Comparison of ENCODE assay signal across 8 cellular contexts in genomic region chr1:22710688-22711024, GRCh38. TPM values are rescaled to one million over a fixed set of nuclear protein-coding genes. Genes with fewer than 3 reads are reported as not detected.
A peak's percentile ranks its signal among the peaks of the same experiment; 100 is the strongest.
DNase-seq lines count a peak whose midpoint lies in the region; ATAC-seq and TF ChIP-seq lines count a peak whose summit lies in the region.

Gene EPHB2 (plus strand): TSS chr1:22710839. CDS start chr1:22710983, 144 bp downstream.

- H3K4me1 Mint-ChIP-seq in activated naive CD8-positive, alpha-beta T cell treated with anti-CD3 and anti-CD28 coated beads for 36 hours, result peaks cover 5% of the 10 kb centered on the region
- peaks cover 24% of the 10 kb centered on the region for H3K4me1 Mint-ChIP-seq in progenitor cell of endocrine pancreas (ENCODE audit: low read depth)

- peaks cover 0 to 38% (median 8%) of the 10 kb centered on the region in 9 donors for H3K4me1 ChIP-seq in heart right ventricle

- ATAC-seq in heart right ventricle, result peak in 5 of 8 donors; percentile 16 to 82 (median 33)
- ATAC-seq in GM18909 (IDR thresholded peaks at IDR 0.05; ENCODE audit: poor library complexity, unreplicated experiment), result no peak
- no peak for ATAC-seq in HG03571 (IDR thresholded peaks at IDR 0.05; ENCODE audit: unreplicated experiment)

- H3K27ac ChIP-seq in heart right ventricle, result peak within 1 kb of the TSS in 1 of 10 donors; percentile 6

- H3K36me3 Mint-ChIP-seq in activated naive CD8-positive, alpha-beta T cell treated with anti-CD3 and anti-CD28 coated beads for 36 hours, result no peaks in the 10 kb centered on the region
- peaks cover 3% of the 10 kb centered on the region for H3K36me3 Mint-ChIP-seq in progenitor cell of endocrine pancreas (ENCODE audit: insufficient read depth)

- peak; percentile 45 to 59 for DNase-seq in NCI-H2081 (lab: John Stamatoyannopoulos, UW)
- no peak for DNase-seq in NCI-H2081 treated with DMSO at 0.1 percent for 48 hours (lab: John Stamatoyannopoulos, UW)
- DNase-seq in NCI-H1105 treated with DMSO at 0.1 percent for 48 hours (lab: John Stamatoyannopoulos, UW), result peak; percentile 52
- DNase-seq in activated naive CD8-positive, alpha-beta T cell treated with anti-CD3 and anti-CD28 coated beads for 36 hours, result peak; percentile 48
- peak in 1 of 2 donors; percentile 57 for DNase-seq in heart right ventricle
- peak; percentile 42 for DNase-seq in progenitor cell of endocrine pancreas (ENCODE audit: low spot score, unreplicated experiment)

- H3K9me3 ChIP-seq in heart right ventricle, result no peaks in the 10 kb centered on the region

- H3K27me3 Mint-ChIP-seq in activated naive CD8-positive, alpha-beta T cell treated with anti-CD3 and anti-CD28 coated beads for 36 hours, result peaks cover 71% of the 10 kb centered on the region
- no peaks in the 10 kb centered on the region for H3K27me3 Mint-ChIP-seq in progenitor cell of endocrine pancreas

- H3K27ac Mint-ChIP-seq in activated naive CD8-positive, alpha-beta T cell treated with anti-CD3 and anti-CD28 coated beads for 36 hours, result no peak within 1 kb of the TSS
- H3K27ac Mint-ChIP-seq in progenitor cell of endocrine pancreas, result peak within 1 kb of the TSS; percentile 95

- intact Hi-C loops in heart right ventricle (cut with DNase I), result no loop called here

- no peaks in the 10 kb centered on the region for H3K36me3 ChIP-seq in heart right ventricle

- peak within 1 kb of the TSS in 9 of 10 donors; percentile 38 to 58 (median 49) for H3K4me3 ChIP-seq in heart right ventricle

- H3K27me3 ChIP-seq in heart right ventricle, result peaks cover 0 to 55% (median 42%) of the 10 kb centered on the region in 7 donors

- peak within 1 kb of the TSS; percentile 43 for H3K4me3 Mint-ChIP-seq in activated naive CD8-positive, alpha-beta T cell treated with anti-CD3 and anti-CD28 coated beads for 36 hours
- peak within 1 kb of the TSS; percentile 81 for H3K4me3 Mint-ChIP-seq in progenitor cell of endocrine pancreas (ENCODE audit: low read depth)

- H3K9me3 Mint-ChIP-seq in activated naive CD8-positive, alpha-beta T cell treated with anti-CD3 and anti-CD28 coated beads for 36 hours, result no peaks in the 10 kb centered on the region
- no peaks in the 10 kb centered on the region for H3K9me3 Mint-ChIP-seq in progenitor cell of endocrine pancreas (ENCODE audit: low read depth)

- WGBS in heart right ventricle, 2 donors, result 1% methylated on average over 25 to 55 of the region's 55 CpGs

- TF ChIP-seq CTCF in heart right ventricle (IDR thresholded peaks at IDR 0.05) (no peak), progenitor cell of endocrine pancreas (IDR thresholded peaks at IDR 0.05; ENCODE audit: unreplicated experiment) (no peak)

RNA-seq across cellular contexts. Expression of gene EPHB2, which starts in this region (rescaled TPM):
- total RNA-seq in activated naive CD8-positive, alpha-beta T cell treated with anti-CD3 and anti-CD28 coated beads for 36 hours, result under 1 TPM in 1 of 2 experiments, not detected in 1; 0.04 TPM
- 1 to 10 TPM in 4 of 10 donors, under 1 TPM in 6; 0.34 to 5.0 (median 0.85) TPM for total RNA-seq in heart right ventricle
- polyA plus RNA-seq in heart right ventricle, result 1 to 10 TPM in 1 of 2 donors, under 1 TPM in 1; 0.15 to 1.5 TPM
- total RNA-seq in progenitor cell of endocrine pancreas, result 64.2 and 69.4 TPM in 2 replicates

Comparison
In these comparisons a context has a peak if more than half of its experiments do, and no peak if none do; other contexts are left out.
1. RNA of gene EPHB2 (total RNA-seq): 64.2 to 69.4 TPM in progenitor cell of endocrine pancreas; 0.34 to 5.0 TPM in heart right ventricle and 0.04 TPM in activated naive CD8-positive, alpha-beta T cell treated with anti-CD3 and anti-CD28 coated beads for 36 hours; every median in the first group is over 10 times any median in the second.
2. Peak in DNase-seq in activated naive CD8-positive, alpha-beta T cell treated with anti-CD3 and anti-CD28 coated beads for 36 hours; RNA of the gene not detected or under 1 TPM.
3. ATAC-seq: peak in heart right ventricle (5 of 8); none in GM18909 (single experiment) and HG03571 (single experiment).